Comparison of ENCODE assay signal across 2 cellular contexts in genomic region chr15:82228750-82229149, GRCh38.
TF ChIP-seq lines count a peak whose summit lies in the region.

No MANE protein-coding gene starts in this region.

TF ChIP-seq in A549, 52 proteins besides CTCF, POLR2A, EP300 and RAD21:
- TF ChIP-seq JUN (IDR thresholded peaks at IDR 0.05) = no peak
- no peak for TF ChIP-seq FOSL2 (IDR thresholded peaks at IDR 0.05)
- peak; percentile 51 for TF ChIP-seq FOSL2 (CRISPR knock-in tag; IDR thresholded peaks at IDR 0.05)

TF ChIP-seq in endothelial cell of umbilical vein, 7 proteins besides CTCF, POLR2A, EP300 and RAD21:
- TF ChIP-seq GATA2 (IDR thresholded peaks at IDR 0.05; ENCODE audit: insufficient read depth, insufficient read length, low read depth, low read length) (no peak), FOS (IDR thresholded peaks at IDR 0.05; ENCODE audit: borderline replicate concordance, insufficient read depth, low read length) (peak; percentile 24), JUN (IDR thresholded peaks at IDR 0.05; ENCODE audit: borderline replicate concordance, insufficient read depth, insufficient read length, low read depth) (peak; percentile 12), MYC (IDR thresholded peaks at IDR 0.05; ENCODE audit: low read depth, low read length) (no peak), POLR2AphosphoS5 (IDR thresholded peaks at IDR 0.05; ENCODE audit: insufficient read depth, low read depth, low read length) (no peak)
